10 cellular contexts compared by ENCODE assay signal in genomic region chr3:129276385-129276784, GRCh38. TPM values are rescaled to one million over a fixed set of nuclear protein-coding genes. Genes with fewer than 3 reads are reported as not detected.
A peak's percentile ranks its signal among the peaks of the same experiment; 100 is the strongest.
DNase-seq lines count a peak whose midpoint lies in the region; ATAC-seq and TF ChIP-seq lines count a peak whose summit lies in the region.
"Had no signal": no experiment of that assay in that cellular context is flagged by ENCODE, and none has a peak within 500 bp of the region (broad histone marks: within the 10 kb centered on the region; RNA-seq: fewer than 3 reads in every experiment).

No MANE protein-coding gene starts in this region.

- peak; percentile 73 for ATAC-seq in GM21717 (IDR thresholded peaks at IDR 0.05; ENCODE audit: unreplicated experiment)
- peak; percentile 82 for ATAC-seq in HG03469 (IDR thresholded peaks at IDR 0.05; ENCODE audit: unreplicated experiment)
- no peak for ATAC-seq in natural killer cell

- TF ChIP-seq CTCF in natural killer cell (IDR thresholded peaks at IDR 0.05) = no peak

- peaks cover 28% of the 10 kb centered on the region for H3K4me1 Mint-ChIP-seq in activated CD4-positive, alpha-beta T cell treated with anti-CD3 and anti-CD28 coated beads, Interleukin-2, amount 10 ng/mL, durations not matched to agents 24 days and 14 days
- H3K4me1 Mint-ChIP-seq in natural killer cell = peaks cover 13 to 19% of the 10 kb centered on the region in 2 donors

- DNase-seq in activated CD4-positive, alpha-beta T cell treated with anti-CD3 and anti-CD28 coated beads, Interleukin-2, amount 10 ng/mL, durations not matched to agents 24 days and 14 days = peak; percentile 62
- no peak for DNase-seq in activated CD4-positive, alpha-beta T cell treated with anti-CD3 and anti-CD28 coated beads, Interleukin-2, amount 50 U/mL, for 4 hours
- no peak for DNase-seq in natural killer cell
- DNase-seq in NCI-H774 (lab: John Stamatoyannopoulos, UW) = no peak
- no peak for DNase-seq in occipital lobe (lab: John Stamatoyannopoulos, UW)
- no peak for DNase-seq in HUDEP-2 (lab: John Stamatoyannopoulos, UW; ENCODE audit: unreplicated experiment in 76 of 76)
- DNase-seq: midbrain, NCI-H510A had no signal

- H3K4me3 Mint-ChIP-seq in activated CD4-positive, alpha-beta T cell treated with anti-CD3 and anti-CD28 coated beads, Interleukin-2, amount 10 ng/mL, durations not matched to agents 24 days and 14 days = no peak overlapping the region
- no peak overlapping the region for H3K4me3 Mint-ChIP-seq in natural killer cell

- H3K9me3 Mint-ChIP-seq in activated CD4-positive, alpha-beta T cell treated with anti-CD3 and anti-CD28 coated beads, Interleukin-2, amount 10 ng/mL, durations not matched to agents 24 days and 14 days = no peaks in the 10 kb centered on the region
- H3K9me3 Mint-ChIP-seq in natural killer cell = no peaks in the 10 kb centered on the region

- intact Hi-C loops in activated CD4-positive, alpha-beta T cell treated with anti-CD3 and anti-CD28 coated beads, Interleukin-2, amount 10 ng/mL, durations not matched to agents 24 days and 14 days (cut with micrococcal nuclease) = loop anchor here (10.0 kb wide), 1 partner anchor 402 kb away; the partner anchor contains the start of gene ACAD9
- intact Hi-C loops in natural killer cell (cut with micrococcal nuclease) = no loop called here

- H3K27ac Mint-ChIP-seq in activated CD4-positive, alpha-beta T cell treated with anti-CD3 and anti-CD28 coated beads, Interleukin-2, amount 10 ng/mL, durations not matched to agents 24 days and 14 days = peak overlapping the region; percentile 51
- peak overlapping the region; percentile 9 to 95 for H3K27ac Mint-ChIP-seq in natural killer cell

- peaks cover 66% of the 10 kb centered on the region for H3K36me3 Mint-ChIP-seq in activated CD4-positive, alpha-beta T cell treated with anti-CD3 and anti-CD28 coated beads, Interleukin-2, amount 10 ng/mL, durations not matched to agents 24 days and 14 days (ENCODE audit: low read depth)
- H3K36me3 Mint-ChIP-seq in natural killer cell = peaks cover 28% of the 10 kb centered on the region

- no peaks in the 10 kb centered on the region for H3K27me3 Mint-ChIP-seq in activated CD4-positive, alpha-beta T cell treated with anti-CD3 and anti-CD28 coated beads, Interleukin-2, amount 10 ng/mL, durations not matched to agents 24 days and 14 days
- no peaks in the 10 kb centered on the region for H3K27me3 Mint-ChIP-seq in natural killer cell (ENCODE audit: low read depth in 2 of 2)

RNA-seq across cellular contexts. Expression of gene HMCES, which starts 2.3 kb away (rescaled TPM):
- 58.3 and 62.6 TPM in 2 replicates for total RNA-seq in activated CD4-positive, alpha-beta T cell treated with anti-CD3 and anti-CD28 coated beads, Interleukin-2, amount 10 ng/mL, durations not matched to agents 24 days and 14 days
- total RNA-seq in natural killer cell (10 to 100 TPM; 37.3 to 42.8 (median 40.9) TPM), occipital lobe (17.0 TPM)

RNA-seq across cellular contexts. Expression of gene COPG1, which starts 27.0 kb away (rescaled TPM):
- total RNA-seq in activated CD4-positive, alpha-beta T cell treated with anti-CD3 and anti-CD28 coated beads, Interleukin-2, amount 10 ng/mL, durations not matched to agents 24 days and 14 days = 142 and 164 TPM in 2 replicates
- total RNA-seq in natural killer cell (100 to 1,000 TPM; 127 to 141 (median 135) TPM), occipital lobe (117 TPM)

Comparison
In these comparisons a context has a peak if more than half of its experiments do, and no peak if none do; other contexts are left out.
1. ATAC-seq: peak in GM21717 (single experiment) and HG03469 (single experiment); none in natural killer cell (0 of 3).